ENCODE assay signal across 8 cellular contexts in the genomic region with DNA sequence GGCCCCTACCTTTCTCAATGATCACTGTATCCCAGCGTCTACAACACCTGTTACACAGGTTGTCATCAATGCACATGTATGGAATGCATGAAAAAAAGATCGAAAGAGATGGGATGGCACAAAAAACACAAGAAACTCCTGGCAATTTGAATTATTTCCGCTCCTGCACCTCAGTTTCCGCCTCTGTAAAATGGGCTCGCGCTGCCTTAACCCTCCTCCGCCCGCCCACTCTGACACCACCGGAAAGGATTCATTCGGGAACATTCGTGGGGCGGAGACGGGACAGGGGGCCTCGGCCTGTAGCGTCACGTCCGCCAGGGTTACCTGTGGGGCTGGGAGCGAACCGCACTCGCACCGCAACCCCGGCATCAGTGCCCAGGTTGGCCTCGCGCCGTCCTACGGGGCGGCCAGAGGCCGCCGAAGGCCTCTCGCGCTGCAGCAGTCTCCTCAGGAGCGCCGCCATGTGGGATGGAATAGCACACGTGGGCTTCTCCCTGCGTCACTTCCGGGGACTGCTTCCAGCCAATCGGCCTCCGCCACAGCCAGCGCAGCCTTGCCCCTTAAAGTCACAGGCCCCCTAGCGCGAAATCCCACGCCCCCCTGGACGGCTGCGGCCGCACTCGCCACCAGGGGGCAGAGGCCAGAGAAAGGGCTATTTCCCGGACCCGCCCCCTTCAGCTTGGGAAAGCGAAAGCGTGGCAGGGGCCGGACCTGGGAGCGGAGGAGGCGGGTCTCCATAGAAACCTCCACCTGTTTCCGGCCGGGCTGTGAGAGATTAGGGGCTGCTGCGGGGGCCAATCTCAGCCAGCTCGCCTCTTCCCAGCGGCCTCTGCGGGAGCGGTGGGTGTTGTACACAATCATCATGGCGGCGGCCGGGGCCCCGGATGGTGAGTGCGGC. TPM values are rescaled to one million over a fixed set of nuclear protein-coding genes. Genes with fewer than 3 reads are reported as not detected.
DNase-seq lines count a peak whose midpoint lies in the region; ATAC-seq and TF ChIP-seq lines count a peak whose summit lies in the region.

A gene (minus strand): TSS at position 470 of the 898 bp plus-strand sequence. CDS start 7 bp downstream, at position 463.
A gene with protein sequence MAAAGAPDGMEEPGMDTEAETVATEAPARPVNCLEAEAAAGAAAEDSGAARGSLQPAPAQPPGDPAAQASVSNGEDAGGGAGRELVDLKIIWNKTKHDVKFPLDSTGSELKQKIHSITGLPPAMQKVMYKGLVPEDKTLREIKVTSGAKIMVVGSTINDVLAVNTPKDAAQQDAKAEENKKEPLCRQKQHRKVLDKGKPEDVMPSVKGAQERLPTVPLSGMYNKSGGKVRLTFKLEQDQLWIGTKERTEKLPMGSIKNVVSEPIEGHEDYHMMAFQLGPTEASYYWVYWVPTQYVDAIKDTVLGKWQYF (plus strand): TSS at position 847 of the 898 bp plus-strand sequence. CDS start 16 bp downstream, at position 863.

- H3K27me3 Mint-ChIP-seq in activated B cell treated with CpG ODN at 0.5 μM for 24 hours = no peaks in the 10 kb centered on the region

- POLR2A ChIA-PET in activated B cell treated with CpG ODN at 0.5 μM for 24 hours (lab: Charles Lee) = interaction anchor here (0.5 to 2.1 kb wide), 12 partner anchors 13 to 1604 kb away, joined by 3 to 15 read pairs (median 6); a partner anchor contains a TSS

- peak; percentile 71 for TF ChIP-seq CTCF in AG10803 (conservative IDR thresholded peaks at IDR 0.05; ENCODE audit: low read length)
- TF ChIP-seq CTCF in activated B cell treated with CpG ODN at 0.5 μM for 24 hours (IDR thresholded peaks at IDR 0.05) = no peak

- ATAC-seq in GM19023 (IDR thresholded peaks at IDR 0.05; ENCODE audit: unreplicated experiment) = peak; percentile 91
- peak; percentile 88 for ATAC-seq in HG03280 (IDR thresholded peaks at IDR 0.05; ENCODE audit: unreplicated experiment)
- ATAC-seq in activated B cell treated with CpG ODN at 0.5 μM for 24 hours (ENCODE audit: low read depth) = peak; percentile 89

- intact Hi-C loops in activated B cell treated with CpG ODN at 0.5 μM for 24 hours (cut with micrococcal nuclease) = loop anchor here (1.0 to 2.0 kb wide), 8 partner anchors 39 to 982 kb away; a partner anchor contains a TSS

- H3K27ac Mint-ChIP-seq in activated B cell treated with CpG ODN at 0.5 μM for 24 hours = peak within 1 kb of the TSS; percentile 89

- H3K4me3 ChIP-seq in AG10803 (ENCODE audit: low read length) = peak within 1 kb of the TSS; percentile 94

- CTCF ChIA-PET in activated B cell treated with CpG ODN at 0.5 μM for 24 hours (lab: Charles Lee) = interaction anchor here (0.8 to 2.8 kb wide), 6 partner anchors 14 to 121 kb away, joined by 3 to 28 read pairs (median 4); a partner anchor contains a TSS

- H3K4me3 Mint-ChIP-seq in activated B cell treated with CpG ODN at 0.5 μM for 24 hours = peak within 1 kb of the TSS; percentile 93

- no peaks in the 10 kb centered on the region for H3K9me3 Mint-ChIP-seq in activated B cell treated with CpG ODN at 0.5 μM for 24 hours

- DNase-seq in AG10803 (ENCODE audit: low read depth) (peak; percentile 98), NCI-H345 (lab: John Stamatoyannopoulos, UW) (peak; percentile 100), activated B cell treated with CpG ODN at 0.5 μM for 24 hours (peak; percentile 98), iris pigment epithelial cell (ENCODE audit: low read depth) (peak; percentile 99)
- DNase-seq in central memory CD4-positive, alpha-beta T cell = peak; percentile 94
- DNase-seq in stimulated activated CD4-positive, alpha-beta T cell treated with anti-CD3 and anti-CD28 coated beads, Interleukin-12 subunit alpha, Interleukin-12 subunit beta, amount 100 ng/mL, for 4 hours = peak; percentile 97

- H3K36me3 Mint-ChIP-seq in activated B cell treated with CpG ODN at 0.5 μM for 24 hours (ENCODE audit: low read depth) = peaks cover 35% of the 10 kb centered on the region

- H3K4me1 Mint-ChIP-seq in activated B cell treated with CpG ODN at 0.5 μM for 24 hours = peaks cover 30% of the 10 kb centered on the region

RNA-seq across cellular contexts. Expression of the first gene that starts in this region (rescaled TPM):
- 24.9 and 27.5 TPM in 2 replicates for total RNA-seq in activated B cell treated with CpG ODN at 0.5 μM for 24 hours

RNA-seq across cellular contexts. Expression of the second gene that starts in this region (rescaled TPM):
- total RNA-seq in activated B cell treated with CpG ODN at 0.5 μM for 24 hours = 47.9 and 52.2 TPM in 2 replicates

Comparison
In these comparisons a context has a peak if more than half of its experiments do, and no peak if none do; other contexts are left out.
1. Peak in every context shown above with its lines: DNase-seq, ATAC-seq and H3K4me3 ChIP-seq.